In genomic region chr19:55579766-55580621, GRCh38 we compare ENCODE assay signal across 9 cellular contexts. TPM values are rescaled to one million over a fixed set of nuclear protein-coding genes. Genes with fewer than 3 reads are reported as not detected.
DNase-seq lines count a peak whose midpoint lies in the region; ATAC-seq, FAIRE-seq and TF ChIP-seq lines count a peak whose summit lies in the region.
"Had no signal": no experiment of that assay in that cellular context is flagged by ENCODE, and none has a peak within 500 bp of the region (broad histone marks: within the 10 kb centered on the region; RNA-seq: fewer than 3 reads in every experiment).

No MANE protein-coding gene starts in this region.

- WGBS in body of pancreas, 2 donors, result 11 to 19% methylated on average over 13 to 20 of the region's 20 CpGs
- 4 to 11% (median 10%) methylated on average over 15 to 20 of the region's 20 CpGs for WGBS in stomach, 5 donors

- H3K27ac ChIP-seq in KMS-11, result no peak overlapping the region
- H3K27ac ChIP-seq in body of pancreas, result peak overlapping the region; percentile 71 to 95 (median 89)
- H3K27ac ChIP-seq in keratinocyte (ENCODE audit: control insufficient read depth, insufficient read depth, low read length), result peak overlapping the region; percentile 17
- peak overlapping the region; percentile 92 to 96 (median 93) for H3K27ac ChIP-seq in stomach

- ATAC-seq in body of pancreas, result peak; percentile 3
- ATAC-seq in HG02870 (IDR thresholded peaks at IDR 0.05; ENCODE audit: unreplicated experiment), result no peak

- no peaks in the 10 kb centered on the region for H3K9me1 ChIP-seq in keratinocyte (ENCODE audit: control insufficient read depth, extremely low read depth, insufficient read depth, low read length)

- H3K9ac ChIP-seq in KMS-11 (peak overlapping the region; percentile 72; the same call in 1 of the 2 replicates), keratinocyte (ENCODE audit: control insufficient read depth, extremely low read depth, insufficient read depth, low read length) (peak overlapping the region; percentile 75)

- TF ChIP-seq CTCF in KMS-11 (conservative IDR thresholded peaks at IDR 0.05; ENCODE audit: low read depth, low read length), result no peak
- TF ChIP-seq CTCF in body of pancreas (IDR thresholded peaks at IDR 0.05), result no peak
- no peak for TF ChIP-seq CTCF in keratinocyte (optimal IDR thresholded peaks at IDR 0.05 in 1 of 3, IDR thresholded peaks at IDR 0.05 in 1 of 3, conservative IDR thresholded peaks at IDR 0.05 in 1 of 3; ENCODE audit: extremely low read depth in 1 of 3, insufficient read depth in 2 of 3, low read length in 3 of 3)
- TF ChIP-seq CTCF in stomach (IDR thresholded peaks at IDR 0.05), result no peak

- DNase-seq in DMS 273 (lab: John Stamatoyannopoulos, UW; ENCODE audit: unreplicated experiment) (peak; percentile 62), DMS 273 treated with DMSO at 0.1 percent for 48 hours (lab: John Stamatoyannopoulos, UW) (no peak), body of pancreas (no peak), keratinocyte (ENCODE audit: low read depth, low spot score) (no peak), stomach (no peak), LoVo (ENCODE audit: low spot score) (no peak)

- intact Hi-C loops in body of pancreas (cut with DNase I) (no loop called here), stomach (cut with DNase I; ENCODE audit: low total_unique reads) (no loop called here)

- H3K9me3 ChIP-seq in body of pancreas (no peaks in the 10 kb centered on the region), keratinocyte (ENCODE audit: control insufficient read depth, low read depth, low read length) (no peaks in the 10 kb centered on the region), stomach (no peaks in the 10 kb centered on the region)

- dilution Hi-C loops in keratinocyte (cut with MboI; ENCODE audit: extremely low pct_ligation_motif_present, low sequenced_read_pairs), result no loop called here

- no peaks in the 10 kb centered on the region for H3K36me3 ChIP-seq in KMS-11 (ENCODE audit: insufficient read depth)
- no peaks in the 10 kb centered on the region for H3K36me3 ChIP-seq in body of pancreas (replicated peaks in 1 of 2; ENCODE audit: insufficient read depth in 1 of 2, low read depth in 2 of 2)
- peaks cover 0 to 2% of the 10 kb centered on the region in 2 experiments for H3K36me3 ChIP-seq in keratinocyte (ENCODE audit: control insufficient read depth in 2 of 2, extremely low read depth in 1 of 2, insufficient read depth in 2 of 2, low read length in 2 of 2)
- peaks cover 16 to 31% (median 29%) of the 10 kb centered on the region in 4 donors for H3K36me3 ChIP-seq in stomach

- no peaks in the 10 kb centered on the region for H3K4me1 ChIP-seq in KMS-11 (ENCODE audit: low read depth, poor library complexity, severe bottlenecking)
- H3K4me1 ChIP-seq in body of pancreas, result peaks cover 27% of the 10 kb centered on the region
- peaks cover 12% of the 10 kb centered on the region for H3K4me1 ChIP-seq in keratinocyte (ENCODE audit: control insufficient read depth, extremely low read depth, insufficient read depth, low read length)
- peaks cover 20 to 35% (median 31%) of the 10 kb centered on the region in 4 donors for H3K4me1 ChIP-seq in stomach

- H4K20me1 ChIP-seq in KMS-11 (ENCODE audit: insufficient read depth), result no peaks in the 10 kb centered on the region
- H4K20me1 ChIP-seq in keratinocyte (ENCODE audit: control insufficient read depth, extremely low read depth, insufficient read depth, low read length), result no peaks in the 10 kb centered on the region

- TF ChIP-seq POLR2A in body of pancreas (IDR thresholded peaks at IDR 0.05) (no peak), stomach (IDR thresholded peaks at IDR 0.05) (no peak)

- H3K27me3 ChIP-seq in KMS-11 (ENCODE audit: insufficient read depth, low read depth) (peaks cover 8% of the 10 kb centered on the region; the same call in 1 of the 2 replicates), body of pancreas (no peaks in the 10 kb centered on the region), keratinocyte (ENCODE audit: control insufficient read depth, extremely low read depth, insufficient read depth, low read length) (peaks cover 2% of the 10 kb centered on the region), stomach (no peaks in the 10 kb centered on the region)

- no peak for TF ChIP-seq EP300 in stomach (IDR thresholded peaks at IDR 0.05)

- no peak for FAIRE-seq in keratinocyte (lab: Jason Lieb, UNC)
- FAIRE-seq: A204.1 had no signal

- peak overlapping the region; percentile 54 for H3K4me2 ChIP-seq in KMS-11
- H3K4me2 ChIP-seq in keratinocyte (ENCODE audit: control insufficient read depth, extremely low read depth, insufficient read depth, low read depth, low read length), result peak overlapping the region; percentile 80

- H3K4me3 ChIP-seq in KMS-11 (IDR thresholded peaks at IDR 0.05; ENCODE audit: insufficient read depth, low read depth, low read length) (no peak overlapping the region), body of pancreas (peak overlapping the region; percentile 96), keratinocyte (ENCODE audit: control insufficient read depth in 2 of 3, extremely low read depth in 1 of 3, insufficient read depth in 2 of 3, low read depth in 1 of 3, low read length in 3 of 3) (peak overlapping the region; percentile 80 to 97 (median 91)), stomach (peak overlapping the region; percentile 73 to 95 (median 82))

- H2AFZ ChIP-seq in KMS-11 (ENCODE audit: low read depth), result peak overlapping the region; percentile 83
- peak overlapping the region; percentile 62 for H2AFZ ChIP-seq in keratinocyte (ENCODE audit: control insufficient read depth, low read length)

- H3K79me2 ChIP-seq in KMS-11 (ENCODE audit: insufficient read depth, low read depth), result no peaks in the 10 kb centered on the region
- H3K79me2 ChIP-seq in keratinocyte (ENCODE audit: control insufficient read depth, insufficient read depth, low read length), result peaks cover 13% of the 10 kb centered on the region

RNA-seq across cellular contexts. Expression of gene ZNF579, which starts 0.7 kb away (rescaled TPM):
- 1 to 10 TPM; 3.3 to 6.2 TPM for total RNA-seq in body of pancreas
- 1.5 to 4.3 TPM (median 2.4 TPM) in 3 replicates for polyA plus RNA-seq in keratinocyte
- polyA plus RNA-seq in keratinocyte (2011; ENCODE audit: low read depth), result 1.2 TPM
- polyA plus RNA-seq in keratinocyte (2011; cell fraction: cytosol; rRNA removed), result 2.2 and 5.3 TPM in 2 replicates
- 10.5 and 20.5 TPM in 2 replicates for polyA plus RNA-seq in keratinocyte (2011; cell fraction: nucleus; rRNA removed)
- polyA plus RNA-seq in keratinocyte (2012; ENCODE audit: low replicate concordance), result 5.7 and 8.6 TPM in 2 replicates
- 1.8 to 27.2 TPM (median 3.9 TPM) in 3 replicates for polyA minus RNA-seq in keratinocyte
- polyA minus RNA-seq in keratinocyte (2011; cell fraction: cytosol; rRNA and poly(A)+ RNA removed), result 15.5 TPM
- polyA minus RNA-seq in keratinocyte (2011; cell fraction: nucleus; rRNA and poly(A)+ RNA removed), result 5.2 and 9.3 TPM in 2 replicates
- 10 to 100 TPM in 1 of 5 donors, 1 to 10 TPM in 4; 3.1 to 12.1 (median 5.1) TPM for total RNA-seq in stomach
- polyA plus RNA-seq in stomach, result 10 to 100 TPM; 10.8 to 13.0 (median 11.0) TPM

RNA-seq across cellular contexts. Expression of gene FIZ1, which starts 19.3 kb away (rescaled TPM):
- total RNA-seq in body of pancreas (10 to 100 TPM in 1 of 2 donors, 1 to 10 TPM in 1; 5.7 to 13.5 TPM), stomach (10 to 100 TPM in 1 of 5 donors, 1 to 10 TPM in 3, not detected in 1; 4.0 to 16.8 (median 6.7) TPM)
- polyA plus RNA-seq in keratinocyte (2.7 to 3.3 TPM (median 2.7 TPM) in 3 replicates), stomach (10 to 100 TPM in 1 of 3 donors, 1 to 10 TPM in 2; 8.7 to 10.8 (median 9.4) TPM)
- 0.75 TPM for polyA plus RNA-seq in keratinocyte (2011; ENCODE audit: low read depth)
- 2.3 and 2.9 TPM in 2 replicates for polyA plus RNA-seq in keratinocyte (2011; cell fraction: cytosol; rRNA removed)
- polyA plus RNA-seq in keratinocyte (2011; cell fraction: nucleus; rRNA removed), result 5.5 and 6.2 TPM in 2 replicates
- 3.0 and 6.3 TPM in 2 replicates for polyA plus RNA-seq in keratinocyte (2012; ENCODE audit: low replicate concordance)
- polyA minus RNA-seq in keratinocyte, result 1.0 to 4.2 TPM (median 3.2 TPM) in 3 replicates
- polyA minus RNA-seq in keratinocyte (2011; cell fraction: cytosol; rRNA and poly(A)+ RNA removed), result 7.3 TPM
- 2.4 and 4.1 TPM in 2 replicates for polyA minus RNA-seq in keratinocyte (2011; cell fraction: nucleus; rRNA and poly(A)+ RNA removed)

RNA-seq across cellular contexts. Expression of gene ZNF524, which starts 20.1 kb away (rescaled TPM):
- total RNA-seq in body of pancreas, result 10 to 100 TPM; 29.7 to 45.4 TPM
- 2.6 to 6.9 TPM (median 3.1 TPM) in 3 replicates for polyA plus RNA-seq in keratinocyte
- polyA plus RNA-seq in keratinocyte (2011; ENCODE audit: low read depth), result 5.6 TPM
- polyA plus RNA-seq in keratinocyte (2011; cell fraction: cytosol; rRNA removed), result 3.3 and 9.9 TPM in 2 replicates
- polyA plus RNA-seq in keratinocyte (2011; cell fraction: nucleus; rRNA removed), result 2.5 and 4.0 TPM in 2 replicates
- 7.2 and 13.5 TPM in 2 replicates for polyA plus RNA-seq in keratinocyte (2012; ENCODE audit: low replicate concordance)
- polyA minus RNA-seq in keratinocyte, result 0.99 to 2.3 TPM (median 1.9 TPM) in 3 replicates
- 17.3 TPM for polyA minus RNA-seq in keratinocyte (2011; cell fraction: cytosol; rRNA and poly(A)+ RNA removed)
- 1.2 and 3.0 TPM in 2 replicates for polyA minus RNA-seq in keratinocyte (2011; cell fraction: nucleus; rRNA and poly(A)+ RNA removed)
- total RNA-seq in stomach, result 10 to 100 TPM in 3 of 5 donors, 1 to 10 TPM in 2; 2.9 to 54.3 (median 17.4) TPM
- polyA plus RNA-seq in stomach, result 10 to 100 TPM; 61.3 to 70.7 (median 68.9) TPM

RNA-seq across cellular contexts. Expression of gene ZNF865, which starts 25.5 kb away (rescaled TPM):
- 10 to 100 TPM in 1 of 2 donors, 1 to 10 TPM in 1; 6.5 to 14.8 TPM for total RNA-seq in body of pancreas
- 1.1 to 2.1 TPM (median 1.7 TPM) in 3 replicates for polyA plus RNA-seq in keratinocyte
- 1.00 TPM for polyA plus RNA-seq in keratinocyte (2011; ENCODE audit: low read depth)
- polyA plus RNA-seq in keratinocyte (2011; cell fraction: cytosol; rRNA removed), result 0.68 and 2.3 TPM in 2 replicates
- polyA plus RNA-seq in keratinocyte (2011; cell fraction: nucleus; rRNA removed), result 3.3 and 6.6 TPM in 2 replicates
- 2.8 and 5.3 TPM in 2 replicates for polyA plus RNA-seq in keratinocyte (2012; ENCODE audit: low replicate concordance)
- 0.29 to 3.3 TPM (median 0.49 TPM) in 3 replicates for polyA minus RNA-seq in keratinocyte
- 7.1 TPM for polyA minus RNA-seq in keratinocyte (2011; cell fraction: cytosol; rRNA and poly(A)+ RNA removed)
- 3.7 and 4.0 TPM in 2 replicates for polyA minus RNA-seq in keratinocyte (2011; cell fraction: nucleus; rRNA and poly(A)+ RNA removed)
- 10 to 100 TPM in 3 of 5 donors, 1 to 10 TPM in 2; 1.3 to 60.5 (median 11.6) TPM for total RNA-seq in stomach
- 1 to 10 TPM; 5.3 to 6.3 (median 6.1) TPM for polyA plus RNA-seq in stomach

RNA-seq across cellular contexts. Expression of gene SBK3, which starts 34.7 kb away (rescaled TPM):
- total RNA-seq in body of pancreas (not detected), stomach (1 to 10 TPM in 2 of 5 donors, under 1 TPM in 1, not detected in 2; 0.37 to 6.2 (median 2.0) TPM)
- polyA plus RNA-seq in keratinocyte (not detected in 3 replicates), stomach (under 1 TPM in 2 of 3 donors, not detected in 1; 0.20 to 0.56 TPM)
- not detected for polyA plus RNA-seq in keratinocyte (2011; ENCODE audit: low read depth)
- not detected in 2 replicates for polyA plus RNA-seq in keratinocyte (2011; cell fraction: cytosol; rRNA removed)
- polyA plus RNA-seq in keratinocyte (2011; cell fraction: nucleus; rRNA removed), result not detected in 2 replicates
- not detected in 2 replicates for polyA plus RNA-seq in keratinocyte (2012; ENCODE audit: low replicate concordance)
- polyA minus RNA-seq in keratinocyte, result not detected in 3 replicates
- not detected for polyA minus RNA-seq in keratinocyte (2011; cell fraction: cytosol; rRNA and poly(A)+ RNA removed)
- not detected in 2 replicates for polyA minus RNA-seq in keratinocyte (2011; cell fraction: nucleus; rRNA and poly(A)+ RNA removed)
